In the genomic region with DNA sequence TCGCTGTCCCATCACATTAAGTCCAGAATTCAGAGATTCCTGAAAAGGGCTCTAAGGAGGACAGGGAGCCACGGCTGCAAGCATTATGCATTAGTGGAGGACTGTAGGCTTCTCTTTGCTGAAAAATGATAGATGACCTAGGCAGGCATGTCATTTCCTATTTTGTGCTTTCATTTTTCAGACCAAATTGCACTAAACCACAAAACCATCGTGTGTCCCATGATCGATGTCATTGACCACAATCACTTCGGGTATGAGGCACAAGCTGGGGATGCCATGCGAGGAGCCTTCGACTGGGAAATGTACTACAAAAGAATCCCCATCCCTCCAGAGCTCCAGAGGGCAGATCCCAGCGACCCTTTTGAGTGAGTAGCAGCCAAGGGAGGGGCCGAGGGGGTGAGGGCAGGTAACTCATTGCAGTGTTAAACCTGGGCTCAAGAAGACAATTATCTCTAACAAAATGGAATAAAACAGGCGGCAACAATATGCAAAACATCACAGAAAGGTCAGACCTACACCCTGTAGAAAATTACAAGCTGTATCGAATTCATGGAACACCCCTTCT, we compare ENCODE assay signal across 8 cellular contexts.
DNase-seq lines count a peak whose midpoint lies in the region; ATAC-seq and TF ChIP-seq lines count a peak whose summit lies in the region.

No MANE protein-coding gene starts in this region.

- ATAC-seq in GM18867 (IDR thresholded peaks at IDR 0.05; ENCODE audit: unreplicated experiment): peak; percentile 89
- peak; percentile 88 for ATAC-seq in GM21717 (IDR thresholded peaks at IDR 0.05; ENCODE audit: unreplicated experiment)
- ATAC-seq in HG03354 (IDR thresholded peaks at IDR 0.05; ENCODE audit: poor library complexity, severe bottlenecking, unreplicated experiment): peak; percentile 83
- no peak for ATAC-seq in mucosa of descending colon

- DNase-seq in foreskin melanocyte (peak; percentile 56), SIG-M5 (lab: John Stamatoyannopoulos, UW) (no peak), NCI-H82 (lab: John Stamatoyannopoulos, UW) (no peak), mucosa of descending colon (no peak)
- DNase-seq in activated effector memory CD4-positive, alpha-beta T cell treated with Interleukin-2 at 50 U/mL for 16 hours: no peak

- intact Hi-C loops in mucosa of descending colon (cut with DNase I, micrococcal nuclease): no loop called here

- no peaks in the 10 kb centered on the region for H3K36me3 ChIP-seq in mucosa of descending colon (ENCODE audit: low read depth)

- H3K4me3 ChIP-seq in mucosa of descending colon: no peak overlapping the region

- TF ChIP-seq CTCF in mucosa of descending colon (IDR thresholded peaks at IDR 0.05): no peak

- H3K4me1 ChIP-seq in mucosa of descending colon (ENCODE audit: low read depth): peaks cover 2% of the 10 kb centered on the region

- H3K9me3 ChIP-seq in mucosa of descending colon: no peaks in the 10 kb centered on the region
